In the genomic region with DNA sequence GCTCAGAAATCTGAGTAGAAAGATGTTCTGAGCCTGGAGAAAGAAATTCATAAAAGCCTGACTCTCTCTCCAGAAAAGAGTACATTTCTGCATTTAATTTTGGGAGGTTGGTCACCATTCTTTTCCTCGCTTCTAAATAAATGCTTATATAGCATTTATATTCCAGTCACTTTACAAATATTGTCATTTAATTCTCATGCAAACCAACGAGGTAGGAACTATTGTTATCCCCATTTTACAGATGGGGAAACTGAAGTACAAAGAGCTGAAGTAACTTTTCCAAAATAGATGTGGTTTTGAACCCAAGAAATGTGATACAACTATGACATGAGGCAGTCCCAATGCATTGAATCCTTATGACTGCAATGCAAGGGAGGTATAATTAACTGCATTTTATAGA, we compare ENCODE assay signal across 28 cellular contexts.
"Had no signal": no experiment of that assay in that cellular context is flagged by ENCODE, and none has a peak within 500 bp of the region (broad histone marks: within the 10 kb centered on the region; RNA-seq: fewer than 3 reads in every experiment).

No MANE protein-coding gene starts in this region.

- ATAC-seq: activated CD8-positive, alpha-beta T cell treated with anti-CD3 and anti-CD28 coated beads, Interleukin-2, amount 10 ng/mL, durations not matched to agents 7 days and 5 days; activated naive CD4-positive, alpha-beta T cell treated with anti-CD3 and anti-CD28 coated beads, Interleukin-2, amount 50 U/mL, for 72 hours; body of pancreas; PC-3 had no signal

- H3K27ac ChIP-seq: adrenal gland, body of pancreas, breast epithelium, Peyer's patch had no signal

- H3K9me3 ChIP-seq: adrenal gland, body of pancreas, breast epithelium, MG63, Peyer's patch had no signal

- H3K4me3 ChIP-seq: adrenal gland, body of pancreas, breast epithelium, MG63, Peyer's patch had no signal

- H3K27me3 ChIP-seq: adrenal gland, body of pancreas, breast epithelium, MG63, Peyer's patch had no signal

- FAIRE-seq: astrocyte, TTC549 had no signal

- H3K36me3 ChIP-seq: adrenal gland, breast epithelium, MG63, Peyer's patch had no signal

- DNase-seq: activated CD4-positive, alpha-beta T cell treated with anti-CD3 and anti-CD28 coated beads, Interleukin-2, amount 10 ng/mL, durations not matched to agents 24 days and 14 days; activated CD4-positive, alpha-beta T cell treated with anti-CD3 and anti-CD28 coated beads, Interleukin-2, amount 50 U/mL, for 4 hours; activated CD8-positive, alpha-beta T cell treated with anti-CD3 and anti-CD28 coated beads, Interleukin-2, amount 10 ng/mL, durations not matched to agents 7 days and 5 days; activated gamma-delta T cell treated with Interleukin-2 at 50 U/mL for 16 hours; activated naive CD4-positive, alpha-beta T cell treated with anti-CD3 and anti-CD28 coated beads for 36 hours; activated T-cell treated with anti-CD3 and anti-CD28 coated beads, Interleukin-2, amount 50 U/mL, for 24 hours; adrenal gland; body of pancreas; Kasumi-1; MG63; NCI-H1048; NCI-H1105 treated with DMSO at 0.1 percent for 48 hours; NCI-H1436; NCI-H1694; NCI-H2029; NCI-H345; NCI-H524 treated with DMSO at 0.1 percent for 48 hours; PC-3; Peyer's patch; Right ventricle myocardium superior; RPMI8226; SW 1271; T-helper 1 cell; T1000 had no signal
